12 cellular contexts compared by ENCODE assay signal in genomic region chr15:77035999-77036471, GRCh38. TPM values are rescaled to one million over a fixed set of nuclear protein-coding genes. Genes with fewer than 3 reads are reported as not detected.
A peak's percentile ranks its signal among the peaks of the same experiment; 100 is the strongest.
DNase-seq lines count a peak whose midpoint lies in the region; ATAC-seq, FAIRE-seq and TF ChIP-seq lines count a peak whose summit lies in the region.
"Had no signal": no experiment of that assay in that cellular context is flagged by ENCODE, and none has a peak within 500 bp of the region (broad histone marks: within the 10 kb centered on the region; RNA-seq: fewer than 3 reads in every experiment).

No MANE protein-coding gene starts in this region.

- no peak overlapping the region for H3K14ac ChIP-seq in H9 (ENCODE audit: insufficient read depth, low read length)

- CTCF ChIA-PET in CD8-positive, alpha-beta memory T cell (lab: Charles Lee): interaction anchor here (1.2 to 2.1 kb wide), 4 partner anchors 12 to 62 kb away, joined by 5 to 9 read pairs (median 8); no protein-coding TSS in a partner anchor

- H3K4me1 ChIP-seq in CD8-positive, alpha-beta memory T cell (ENCODE audit: insufficient read depth, low read length): no peaks in the 10 kb centered on the region
- H3K4me1 ChIP-seq in H9 (ENCODE audit: insufficient read depth, low read length): no peaks in the 10 kb centered on the region
- H3K4me1 ChIP-seq in small intestine (ENCODE audit: control insufficient read depth in 2 of 2, insufficient read depth in 1 of 2, low read depth in 1 of 2, low read length in 1 of 2): no peaks in the 10 kb centered on the region

- no peak overlapping the region for H3K4me2 ChIP-seq in H9 (ENCODE audit: insufficient read depth, insufficient read length, low read length)

- H3K9me3 ChIP-seq in CD8-positive, alpha-beta memory T cell (ENCODE audit: low read length): no peaks in the 10 kb centered on the region
- H3K9me3 ChIP-seq in H9 (ENCODE audit: control insufficient read depth, low read depth, low read length) (no peaks in the 10 kb centered on the region), small intestine (ENCODE audit: control insufficient read depth, low read depth) (no peaks in the 10 kb centered on the region)
- H3K9me3 ChIP-seq: SJCRH30 had no signal

- ATAC-seq in HG03159 (IDR thresholded peaks at IDR 0.05; ENCODE audit: unreplicated experiment): no peak

- no peaks in the 10 kb centered on the region for H3K23me2 ChIP-seq in H9 (ENCODE audit: insufficient read length, low read depth, low read length, poor library complexity, severe bottlenecking)

- H3K27me3 Mint-ChIP-seq in CD8-positive, alpha-beta memory T cell: peaks cover 0 to 2% of the 10 kb centered on the region in 2 donors
- H3K27me3 Mint-ChIP-seq in H9 (ENCODE audit: low read depth) (peaks cover 4% of the 10 kb centered on the region; the same call in 1 of the 2 replicates), nephron (ENCODE audit: low read depth) (no peaks in the 10 kb centered on the region)

- TF ChIP-seq CTCF in H9 (conservative IDR thresholded peaks at IDR 0.05) (no peak), dorsolateral prefrontal cortex (IDR thresholded peaks at IDR 0.05 in 54 of 56, conservative IDR thresholded peaks at IDR 0.05 in 2 of 56; ENCODE audit: low read depth in 1 of 56, partially characterized antibody in 56 of 56) (no peak), nephron (IDR thresholded peaks at IDR 0.05; ENCODE audit: unreplicated experiment in 3 of 3) (no peak)

- no peak overlapping the region for H3K4me3 Mint-ChIP-seq in CD8-positive, alpha-beta memory T cell
- no peak overlapping the region for H3K4me3 Mint-ChIP-seq in H9
- no peak overlapping the region for H3K4me3 Mint-ChIP-seq in nephron

- FAIRE-seq in small intestine (lab: Jason Lieb, UNC): no peak

- H3K23ac ChIP-seq in H9 (ENCODE audit: insufficient read length, low read depth, low read length): no peak overlapping the region

- no peak overlapping the region for H4K5ac ChIP-seq in H9 (ENCODE audit: insufficient read length, low read depth, low read length)

- POLR2A ChIA-PET in CD8-positive, alpha-beta memory T cell (lab: Charles Lee): no interaction called here

- no peaks in the 10 kb centered on the region for H3K79me1 ChIP-seq in H9 (ENCODE audit: insufficient read depth, low read depth, low read length, poor library complexity, severe bottlenecking)

- no CpG with 5 or more reads among the region's 13 CpGs for whole genome bisulfite sequencing in H9 (ENCODE audit: extremely low coverage, insufficient read length, low lambda C conversion rate)
- 73 to 81% (median 76%) methylated on average over 13 of the region's 13 CpGs for WGBS in small intestine, 3 donors

- H4K20me1 ChIP-seq in H9 (ENCODE audit: control insufficient read depth, insufficient read depth, insufficient read length): no peaks in the 10 kb centered on the region

- no peak overlapping the region for H3K18ac ChIP-seq in H9 (ENCODE audit: insufficient read length, low read depth, low read length)

- no peak overlapping the region for H2BK120ac ChIP-seq in H9 (ENCODE audit: low read depth, low read length, poor library complexity, severe bottlenecking)

- no peak overlapping the region for H2BK15ac ChIP-seq in H9 (ENCODE audit: low read depth, low read length)

- no peak overlapping the region for H3T11ph ChIP-seq in H9 (ENCODE audit: low read length)

- no peak overlapping the region for H2BK5ac ChIP-seq in H9 (ENCODE audit: insufficient read length, low read length)

- no peak overlapping the region for H3K27ac ChIP-seq in CD8-positive, alpha-beta memory T cell (ENCODE audit: low read depth, low read length)
- H3K27ac ChIP-seq in H9 (ENCODE audit: insufficient read length, low read depth, low read length): no peak overlapping the region
- H3K27ac ChIP-seq in dorsolateral prefrontal cortex: peak overlapping the region in 17 of 59 donors; percentile 2 to 51 (median 28)
- H3K27ac ChIP-seq in small intestine (ENCODE audit: low read depth in 1 of 2, low read length in 1 of 2): no peak overlapping the region
- H3K27ac ChIP-seq: SJCRH30 had no signal

- no peaks in the 10 kb centered on the region for H3K27me3 ChIP-seq in CD8-positive, alpha-beta memory T cell (ENCODE audit: insufficient read depth, low read length, poor library complexity, severe bottlenecking)
- H3K27me3 ChIP-seq in H9 (ENCODE audit: insufficient read depth, low read length) (no peaks in the 10 kb centered on the region), dorsolateral prefrontal cortex (no peaks in the 10 kb centered on the region), small intestine (ENCODE audit: control insufficient read depth in 2 of 2, insufficient read depth in 2 of 2, low read length in 2 of 2) (no peaks in the 10 kb centered on the region)
- H3K27me3 ChIP-seq: SJCRH30 had no signal

- H3K79me2 ChIP-seq in H9 (ENCODE audit: insufficient read depth, low read length): no peaks in the 10 kb centered on the region

- no peak overlapping the region for H3K9ac ChIP-seq in H9 (ENCODE audit: extremely low read depth, insufficient read length, low read length)

- no peak overlapping the region for H3K56ac ChIP-seq in H9 (ENCODE audit: insufficient read length, low read depth, low read length)

- peaks cover 7 to 70% (median 9%) of the 10 kb centered on the region in 3 donors for H3K36me3 Mint-ChIP-seq in CD8-positive, alpha-beta memory T cell
- H3K36me3 Mint-ChIP-seq in H9 (ENCODE audit: insufficient read depth in 1 of 3, low read depth in 3 of 3) (peaks cover 12 to 18% (median 16%) of the 10 kb centered on the region in 3 experiments), nephron (ENCODE audit: low read depth) (peaks cover 23% of the 10 kb centered on the region)

- no peak overlapping the region for H2AK5ac ChIP-seq in H9 (ENCODE audit: insufficient read length, low read length)

- no peak overlapping the region for H2BK12ac ChIP-seq in H9 (ENCODE audit: insufficient read length, low read depth, low read length)

- H4K91ac ChIP-seq in H9 (ENCODE audit: insufficient read length, low read depth, low read length): no peak overlapping the region

- H3K27ac Mint-ChIP-seq in CD8-positive, alpha-beta memory T cell: peak overlapping the region in 7 of 8 donors; percentile 29 to 81 (median 57)
- H3K27ac Mint-ChIP-seq in H9 (peak overlapping the region in 1 of 3 experiments; percentile 70; a peak in 2 of 7 replicates), nephron (peak overlapping the region; percentile 27 to 59 (median 28))

- H2BK20ac ChIP-seq in H9 (ENCODE audit: low read depth, low read length, poor library complexity, severe bottlenecking): no peak overlapping the region

- H4K8ac ChIP-seq in H9 (replicated peaks; ENCODE audit: insufficient read length, low read depth, low read length): no peak overlapping the region

- DNase-seq in CD8-positive, alpha-beta memory T cell: peak in 1 of 5 donors; percentile 45
- DNase-seq in H9 (peak; percentile 25), dorsolateral prefrontal cortex (peak in 7 of 10 donors; percentile 7 to 37 (median 23)), small intestine (no peak), DMS 273 treated with DMSO at 0.1 percent for 48 hours (lab: John Stamatoyannopoulos, UW) (no peak)
- DNase-seq in activated CD4-positive, CD25-positive, alpha-beta regulatory T cell treated with anti-CD3 and anti-CD28 coated beads, Interleukin-2, amount 50 U/mL, for 72 hours: no peak
- DNase-seq: NCI-H524 treated with DMSO at 0.1 percent for 48 hours, retina, SJCRH30 had no signal

- peaks cover 5 to 16% (median 6%) of the 10 kb centered on the region in 3 donors for H3K4me1 Mint-ChIP-seq in CD8-positive, alpha-beta memory T cell
- H3K4me1 Mint-ChIP-seq in H9 (peaks cover 13 to 20% of the 10 kb centered on the region in 2 experiments), nephron (no peaks in the 10 kb centered on the region)

- H2AFZ ChIP-seq in H9 (ENCODE audit: low read length): no peak overlapping the region

- H3K4me3 ChIP-seq in CD8-positive, alpha-beta memory T cell (ENCODE audit: low read length): no peak overlapping the region
- H3K4me3 ChIP-seq in dorsolateral prefrontal cortex (no peak overlapping the region), small intestine (ENCODE audit: low read depth in 1 of 2, low read length in 2 of 2) (no peak overlapping the region)
- H3K4me3 ChIP-seq: SJCRH30 had no signal

- intact Hi-C loops in dorsolateral prefrontal cortex (cut with DNase I): no loop called here

- no peak overlapping the region for H3K4ac ChIP-seq in H9 (ENCODE audit: low read depth, low read length)

- H3K9me3 Mint-ChIP-seq in CD8-positive, alpha-beta memory T cell: peaks cover 0 to 29% (median 6%) of the 10 kb centered on the region in 5 donors
- peaks cover 14 to 17% of the 10 kb centered on the region in 2 experiments for H3K9me3 Mint-ChIP-seq in H9
- H3K9me3 Mint-ChIP-seq in nephron: peaks cover 4% of the 10 kb centered on the region

- peaks cover 36% of the 10 kb centered on the region for H3K36me3 ChIP-seq in CD8-positive, alpha-beta memory T cell (ENCODE audit: insufficient read depth, low read length)
- peaks cover 0 to 10% of the 10 kb centered on the region in 2 donors for H3K36me3 ChIP-seq in small intestine (ENCODE audit: control insufficient read depth in 2 of 2, insufficient read depth in 2 of 2, low read length in 2 of 2)

RNA-seq across cellular contexts. Expression of gene TSPAN3, which starts 34.9 kb away (rescaled TPM):
- total RNA-seq in CD8-positive, alpha-beta memory T cell: 10 to 100 TPM; 59.3 to 60.5 TPM
- 45.2 TPM for polyA plus RNA-seq in CD8-positive, alpha-beta memory T cell
- total RNA-seq in H9 (2021): 117 and 124 TPM in 2 replicates
- total RNA-seq in dorsolateral prefrontal cortex: 100 to 1,000 TPM; 209 to 348 (median 291) TPM
- polyA plus RNA-seq in small intestine: 100 to 1,000 TPM; 263 to 352 (median 334) TPM

RNA-seq across cellular contexts. Expression of gene PSTPIP1, which starts 41.1 kb away (rescaled TPM):
- 100 to 1,000 TPM; 123 to 127 TPM for total RNA-seq in CD8-positive, alpha-beta memory T cell
- polyA plus RNA-seq in CD8-positive, alpha-beta memory T cell: 83.1 TPM
- total RNA-seq in H9 (2021) (1.1 and 1.8 TPM in 2 replicates), dorsolateral prefrontal cortex (10 to 100 TPM in 5 of 120 experiments, 1 to 10 TPM in 115; 1.7 to 14.5 (median 5.3) TPM)
- 10 to 100 TPM in 1 of 3 donors, 1 to 10 TPM in 2; 1.8 to 17.0 (median 4.1) TPM for polyA plus RNA-seq in small intestine
- total RNA-seq: fibroblast of villous mesenchyme had no signal

Comparison
In these comparisons a context has a peak if more than half of its experiments do, and no peak if none do; other contexts are left out.
1. DNase-seq: peak in H9 (single experiment) and dorsolateral prefrontal cortex (7 of 10); none in small intestine (single experiment), activated CD4-positive, CD25-positive, alpha-beta regulatory T cell treated with anti-CD3 and anti-CD28 coated beads, Interleukin-2, amount 50 U/mL, for 72 hours (single experiment) and DMS 273 treated with DMSO at 0.1 percent for 48 hours (single experiment).
2. RNA of gene PSTPIP1, which starts 41.1 kb away (total RNA-seq): 123 to 127 TPM in CD8-positive, alpha-beta memory T cell; 1.7 to 14.5 TPM in dorsolateral prefrontal cortex and 1.1 to 1.8 TPM in H9; every median in the first group is over 4 times any median in the second.